ENCODE assay signal across 1 cellular context in the genomic region with DNA sequence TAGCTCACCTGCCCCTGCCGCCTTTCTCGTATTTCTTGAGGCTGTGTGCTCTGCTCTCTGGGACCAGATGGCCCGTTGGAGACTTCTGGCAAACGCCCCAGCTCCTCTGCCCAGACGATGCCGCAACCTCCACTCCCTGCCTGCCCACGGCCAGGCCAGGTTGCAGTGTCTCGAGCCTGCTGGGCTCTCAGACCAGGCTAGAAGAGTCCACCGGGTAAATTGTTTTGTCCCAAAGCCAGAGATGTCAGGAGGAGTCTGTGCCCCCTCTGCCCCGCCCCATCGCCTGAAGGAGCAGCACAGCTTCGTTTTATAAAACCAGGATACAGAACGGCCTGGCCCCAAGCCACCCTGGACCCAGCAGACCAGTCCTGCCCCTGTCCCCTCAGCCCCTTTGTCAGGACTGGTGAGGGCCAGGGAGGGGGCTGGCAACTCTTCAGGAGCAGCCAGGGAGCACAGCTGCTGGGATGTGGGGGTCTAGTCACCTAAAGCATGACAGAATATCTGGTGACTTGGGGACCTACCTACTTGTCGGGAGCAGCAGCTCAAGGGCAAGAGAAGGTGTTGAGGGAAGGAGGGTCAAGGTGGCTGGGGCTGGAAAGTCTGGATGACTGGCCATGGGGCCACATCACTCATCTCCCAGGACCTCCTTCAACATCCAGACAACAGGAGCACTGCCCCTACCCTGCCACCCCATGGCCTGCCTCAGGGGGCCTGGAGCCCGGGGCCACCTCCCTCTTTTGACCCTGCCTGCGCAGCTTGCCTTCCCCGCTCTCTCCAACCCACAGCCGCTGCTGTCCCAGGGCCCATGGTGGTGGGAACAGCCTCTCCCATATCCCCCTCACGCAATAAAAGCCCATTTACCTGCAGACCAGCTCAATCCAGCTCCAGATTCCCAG.
TF ChIP-seq lines count a peak whose summit lies in the region.

No MANE protein-coding gene starts in this region.

TF ChIP-seq in HepG2, 621 proteins besides CTCF, POLR2A, EP300 and RAD21:
- TF ChIP-seq RARA (CRISPR knock-in tag; IDR thresholded peaks at IDR 0.05), result no peak
- TF ChIP-seq ZNF263 (CRISPR knock-in tag; IDR thresholded peaks at IDR 0.05), result 0 out of 2 replicates have a peak, but pooled peaks have one; percentile 22
